In the genomic region with DNA sequence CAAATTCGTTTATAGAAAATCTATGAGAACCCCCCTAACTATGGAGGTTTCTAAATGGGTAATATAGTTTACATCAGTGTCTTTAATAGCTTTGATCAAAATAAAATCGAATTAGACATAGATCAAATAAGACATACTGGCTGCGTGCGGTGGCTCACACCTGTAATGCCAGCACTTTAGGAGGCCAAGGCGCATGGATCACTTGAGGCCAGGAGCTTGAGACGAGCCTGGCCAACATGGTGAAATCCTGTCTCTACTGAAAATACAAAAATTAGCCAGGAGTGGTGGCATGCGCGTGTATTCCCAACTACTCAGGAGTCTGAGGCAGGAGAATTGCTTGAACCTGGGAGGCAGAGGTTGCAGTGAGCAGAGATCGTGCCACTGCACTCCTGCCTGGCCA, we compare ENCODE assay signal across 11 cellular contexts. TPM values are rescaled to one million over a fixed set of nuclear protein-coding genes. Genes with fewer than 3 reads are reported as not detected.
"Had no signal": no experiment of that assay in that cellular context is flagged by ENCODE, and none has a peak within 500 bp of the region (broad histone marks: within the 10 kb centered on the region; RNA-seq: fewer than 3 reads in every experiment).

No MANE protein-coding gene starts in this region.

RNA-seq across cellular contexts. Expression of gene GJE1, which starts 21.9 kb away (rescaled TPM):
- total RNA-seq: OCI-LY7, PC-3, PC-9, Peyer's patch, Right ventricle myocardium inferior, Right ventricle myocardium superior, RPMI7951, SJCRH30, SJSA1, SK-MEL-5 had no signal
- polyA plus RNA-seq: SK-N-SH had no signal

RNA-seq across cellular contexts. Expression of gene NMBR, which starts 36.1 kb away (rescaled TPM):
- total RNA-seq: OCI-LY7, PC-3, Peyer's patch, Right ventricle myocardium inferior, Right ventricle myocardium superior, RPMI7951, SJSA1, SK-MEL-5 had no signal
- polyA plus RNA-seq: SK-N-SH had no signal
